In the genomic region with DNA sequence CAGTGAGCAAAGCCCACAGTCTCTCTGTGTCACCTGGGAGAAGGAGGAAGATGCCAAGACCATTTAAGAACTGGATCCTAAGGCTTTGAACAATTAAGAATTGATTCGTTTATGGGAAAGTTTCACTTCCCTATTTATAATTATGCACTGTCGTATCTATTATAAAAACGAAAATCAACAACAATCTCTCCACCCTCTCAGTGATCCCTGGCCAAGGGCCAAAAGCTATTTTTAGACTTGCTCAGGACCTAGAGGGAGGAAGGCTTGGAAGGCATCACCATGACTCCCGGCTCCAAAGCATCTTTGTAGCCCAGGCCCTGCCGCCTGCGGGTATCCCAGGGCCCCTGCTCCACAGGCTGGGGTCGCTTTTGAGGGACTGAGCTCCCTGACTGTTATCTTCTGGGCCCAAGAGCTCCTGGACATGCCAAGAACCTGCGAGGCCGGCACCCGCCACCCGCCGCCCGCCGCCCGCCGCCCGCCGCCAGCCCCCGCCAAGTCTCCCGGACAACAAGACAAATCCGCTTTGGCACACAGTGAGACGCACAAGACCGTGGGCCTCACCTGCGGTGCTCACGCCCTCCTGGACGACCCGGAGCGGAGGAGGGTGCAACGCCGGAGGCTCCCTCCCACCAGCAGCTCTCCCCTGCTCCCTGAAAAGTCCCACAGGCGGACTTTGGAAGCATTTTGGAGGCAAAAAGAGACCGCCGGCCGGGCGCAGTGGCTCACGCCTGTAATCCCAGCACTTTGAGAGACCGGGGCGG, we compare ENCODE assay signal across 8 cellular contexts. TPM values are rescaled to one million over a fixed set of nuclear protein-coding genes. Genes with fewer than 3 reads are reported as not detected.
DNase-seq lines count a peak whose midpoint lies in the region; ATAC-seq and TF ChIP-seq lines count a peak whose summit lies in the region.

No MANE protein-coding gene starts in this region.

- H3K27ac ChIP-seq in CD4-positive, CD25-positive, alpha-beta regulatory T cell (ENCODE audit: insufficient read depth, low read length, poor library complexity, severe bottlenecking), result no peak overlapping the region
- H3K27ac ChIP-seq in cardiac muscle cell (no peak overlapping the region), prostate gland (peak overlapping the region; percentile 89 to 94)

- H3K9me3 Mint-ChIP-seq in CD4-positive, CD25-positive, alpha-beta regulatory T cell, result peaks cover 0 to 1% (median 0%) of the 10 kb centered on the region in 7 donors
- H3K9me3 Mint-ChIP-seq in activated B cell treated with CpG ODN at 0.5 μM for 24 hours, result no peaks in the 10 kb centered on the region

- H3K4me1 Mint-ChIP-seq in CD4-positive, CD25-positive, alpha-beta regulatory T cell, result peaks cover 0 to 5% (median 0%) of the 10 kb centered on the region in 4 donors
- H3K4me1 Mint-ChIP-seq in activated B cell treated with CpG ODN at 0.5 μM for 24 hours, result peaks cover 9% of the 10 kb centered on the region

- H3K4me3 ChIP-seq in CD4-positive, CD25-positive, alpha-beta regulatory T cell (ENCODE audit: low read depth, low read length), result no peak overlapping the region
- H3K4me3 ChIP-seq in cardiac muscle cell, result peak overlapping the region; percentile 59
- H3K4me3 ChIP-seq in prostate gland, result peak overlapping the region; percentile 69 to 88

- H3K27me3 Mint-ChIP-seq in CD4-positive, CD25-positive, alpha-beta regulatory T cell, result peaks cover 51% of the 10 kb centered on the region
- H3K27me3 Mint-ChIP-seq in activated B cell treated with CpG ODN at 0.5 μM for 24 hours, result peaks cover 5% of the 10 kb centered on the region

- no peaks in the 10 kb centered on the region for H3K27me3 ChIP-seq in CD4-positive, CD25-positive, alpha-beta regulatory T cell (ENCODE audit: control insufficient read depth, insufficient read depth, low read length)
- H3K27me3 ChIP-seq in cardiac muscle cell (peaks cover 3% of the 10 kb centered on the region), prostate gland (replicated peaks; ENCODE audit: insufficient read depth) (no peaks in the 10 kb centered on the region)

- no peaks in the 10 kb centered on the region for H3K36me3 ChIP-seq in CD4-positive, CD25-positive, alpha-beta regulatory T cell (ENCODE audit: control insufficient read depth, insufficient read depth, low read length)
- H3K36me3 ChIP-seq in cardiac muscle cell, result no peaks in the 10 kb centered on the region
- no peaks in the 10 kb centered on the region for H3K36me3 ChIP-seq in prostate gland

- intact Hi-C loops in activated B cell treated with CpG ODN at 0.5 μM for 24 hours (cut with micrococcal nuclease) (loop anchor here (1.0 to 10.0 kb wide), 4 partner anchors 18 to 481 kb away; partner anchors contain the start of genes ANKRD27, GPATCH1, PDCD5 and RGS9BP), prostate gland (cut with DNase I) (no loop called here)

- ATAC-seq in CD4-positive, CD25-positive, alpha-beta regulatory T cell (ENCODE audit: low read depth in 2 of 2), result no peak
- ATAC-seq in activated B cell treated with CpG ODN at 0.5 μM for 24 hours (ENCODE audit: low read depth), result no peak
- ATAC-seq in HG03175 (IDR thresholded peaks at IDR 0.05; ENCODE audit: unreplicated experiment), result no peak

- TF ChIP-seq CTCF in activated B cell treated with CpG ODN at 0.5 μM for 24 hours (IDR thresholded peaks at IDR 0.05) (no peak), cardiac muscle cell (IDR thresholded peaks at IDR 0.05; ENCODE audit: low read depth, low read length) (no peak), prostate gland (IDR thresholded peaks at IDR 0.05) (no peak)

- CTCF ChIA-PET in activated B cell treated with CpG ODN at 0.5 μM for 24 hours (lab: Charles Lee), result no interaction called here

- H3K9me3 ChIP-seq in CD4-positive, CD25-positive, alpha-beta regulatory T cell (ENCODE audit: control insufficient read depth in 2 of 2, low read length in 2 of 2), result no peaks in the 10 kb centered on the region
- no peaks in the 10 kb centered on the region for H3K9me3 ChIP-seq in cardiac muscle cell (ENCODE audit: low read depth)
- H3K9me3 ChIP-seq in prostate gland, result no peaks in the 10 kb centered on the region

- POLR2A ChIA-PET in activated B cell treated with CpG ODN at 0.5 μM for 24 hours (lab: Charles Lee), result interaction anchor here (1.5 kb wide), 1 partner anchor 113 kb away, joined by 4 read pairs; no protein-coding TSS in a partner anchor

- in situ Hi-C loops in KBM-7 (cut with MboI; ENCODE audit: low pct_unique_long_range_greater_than_20kb, low sequenced_read_pairs), result no loop called here

- H3K4me1 ChIP-seq in CD4-positive, CD25-positive, alpha-beta regulatory T cell (ENCODE audit: control insufficient read depth, insufficient read depth, low read length, poor library complexity, severe bottlenecking), result peaks cover 6% of the 10 kb centered on the region
- peaks cover 5% of the 10 kb centered on the region for H3K4me1 ChIP-seq in cardiac muscle cell (ENCODE audit: low read depth)
- no peaks in the 10 kb centered on the region for H3K4me1 ChIP-seq in prostate gland (replicated peaks)

- H3K36me3 Mint-ChIP-seq in CD4-positive, CD25-positive, alpha-beta regulatory T cell, result no peaks in the 10 kb centered on the region
- no peaks in the 10 kb centered on the region for H3K36me3 Mint-ChIP-seq in activated B cell treated with CpG ODN at 0.5 μM for 24 hours (ENCODE audit: low read depth)

- H3K27ac Mint-ChIP-seq in CD4-positive, CD25-positive, alpha-beta regulatory T cell, result no peak overlapping the region
- peak overlapping the region; percentile 35 for H3K27ac Mint-ChIP-seq in activated B cell treated with CpG ODN at 0.5 μM for 24 hours

- no peak for TF ChIP-seq POLR2A in prostate gland (IDR thresholded peaks at IDR 0.05)

- DNase-seq in CD4-positive, CD25-positive, alpha-beta regulatory T cell, result no peak
- DNase-seq in KBM-7 (peak; percentile 37), activated B cell treated with CpG ODN at 0.5 μM for 24 hours (peak; percentile 15), cardiac muscle cell (ENCODE audit: low read depth in 1 of 2, low spot score in 1 of 2) (peak; percentile 45 to 49), prostate gland (ENCODE audit: low spot score) (peak; percentile 48), NCI-H2107 treated with DMSO at 0.1 percent for 48 hours (lab: John Stamatoyannopoulos, UW; ENCODE audit: unreplicated experiment) (no peak)
- no peak for DNase-seq in activated CD4-positive, CD25-positive, alpha-beta regulatory T cell (lab: John Stamatoyannopoulos, UW)

- WGBS in prostate gland, result 4% methylated on average over 18 of the region's 38 CpGs

- peak overlapping the region in 3 of 4 donors; percentile 54 to 72 (median 63) for H3K4me3 Mint-ChIP-seq in CD4-positive, CD25-positive, alpha-beta regulatory T cell
- H3K4me3 Mint-ChIP-seq in activated B cell treated with CpG ODN at 0.5 μM for 24 hours, result peak overlapping the region; percentile 76

RNA-seq across cellular contexts. Expression of gene RHPN2, which starts 1.2 kb away (rescaled TPM):
- total RNA-seq in CD4-positive, CD25-positive, alpha-beta regulatory T cell, result 0.37 TPM
- under 1 TPM; 0.17 to 0.76 (median 0.31) TPM for polyA plus RNA-seq in CD4-positive, CD25-positive, alpha-beta regulatory T cell
- 1.0 and 1.7 TPM in 2 replicates for total RNA-seq in activated B cell treated with CpG ODN at 0.5 μM for 24 hours
- 21.7 and 26.6 TPM in 2 replicates for total RNA-seq in cardiac muscle cell
- polyA plus RNA-seq in cardiac muscle cell, result 11.7 and 12.5 TPM in 2 replicates
- total RNA-seq in prostate gland, result 10 to 100 TPM; 46.2 to 95.0 TPM

RNA-seq across cellular contexts. Expression of gene GPATCH1, which starts 17.4 kb away (rescaled TPM):
- total RNA-seq in CD4-positive, CD25-positive, alpha-beta regulatory T cell, result 9.6 TPM
- 1 to 10 TPM; 3.9 to 7.0 (median 4.8) TPM for polyA plus RNA-seq in CD4-positive, CD25-positive, alpha-beta regulatory T cell
- 12.8 and 13.0 TPM in 2 replicates for total RNA-seq in activated B cell treated with CpG ODN at 0.5 μM for 24 hours
- total RNA-seq in cardiac muscle cell, result 4.1 and 5.7 TPM in 2 replicates
- 6.4 and 9.4 TPM in 2 replicates for polyA plus RNA-seq in cardiac muscle cell
- 10 to 100 TPM in 1 of 2 donors, 1 to 10 TPM in 1; 7.9 to 12.2 TPM for total RNA-seq in prostate gland

Comparison
In these comparisons a context has a peak if more than half of its experiments do, and no peak if none do; other contexts are left out.
1. DNase-seq: peak in KBM-7 (single experiment), activated B cell treated with CpG ODN at 0.5 μM for 24 hours (single experiment), cardiac muscle cell (2 of 2) and prostate gland (single experiment); none in CD4-positive, CD25-positive, alpha-beta regulatory T cell (0 of 3), activated CD4-positive, CD25-positive, alpha-beta regulatory T cell (0 of 4) and NCI-H2107 treated with DMSO at 0.1 percent for 48 hours (single experiment).
2. H3K27ac ChIP-seq: peak in prostate gland (2 of 2); none in CD4-positive, CD25-positive, alpha-beta regulatory T cell (single experiment) and cardiac muscle cell (single experiment).